27 cellular contexts compared by ENCODE assay signal in the genomic region with DNA sequence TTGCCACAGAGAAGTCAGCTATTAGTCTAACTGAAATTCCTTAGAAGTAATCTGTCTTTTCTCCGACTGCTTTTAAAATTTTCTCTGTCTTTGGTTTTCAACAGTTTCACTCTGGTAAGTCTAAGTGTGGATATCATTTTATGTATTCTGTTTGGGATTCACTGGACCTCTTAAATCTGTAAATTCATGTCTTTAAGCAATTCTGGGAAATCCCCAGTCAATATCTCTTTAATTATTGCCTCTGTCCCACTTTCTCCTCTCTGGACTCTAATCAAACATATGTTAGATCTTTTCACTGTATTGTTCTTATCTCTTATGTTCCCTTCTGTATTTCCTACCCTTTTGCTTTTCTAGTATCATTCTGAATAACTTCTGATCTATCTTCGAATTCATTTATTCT.
"Had no signal": no experiment of that assay in that cellular context is flagged by ENCODE, and none has a peak within 500 bp of the region (broad histone marks: within the 10 kb centered on the region; RNA-seq: fewer than 3 reads in every experiment).

No MANE protein-coding gene starts in this region.

- H3K27ac ChIP-seq: stomach, suprapubic skin, testis, thoracic aorta, thyroid gland, tibial nerve, transverse colon, upper lobe of left lung, upper lobe of right lung, uterus, vagina had no signal

- H3K4me1 Mint-ChIP-seq: stimulated activated effector memory CD8-positive, alpha-beta T cell treated with anti-CD3 and anti-CD28 coated beads, Interleukin-12 subunit alpha, Interleukin-12 subunit beta, amount 100 ng/mL, for 72 hours; stimulated activated memory B cell treated with anti-CD40 and anti-IgM and Interleukin-4, amounts not matched to agents 10 μg/mL and 1 μg/mL and 100 μg/mL, for 72 hours; stimulated activated naive B cell treated with anti-CD40 and anti-IgM and Interleukin-4, amounts not matched to agents 10 μg/mL and 1 μg/mL and 100 μg/mL, for 72 hours; stimulated activated naive CD8-positive, alpha-beta T cell treated with anti-CD3 and anti-CD28 coated beads, Interleukin-15, amount 100 ng/mL, for 72 hours had no signal

- H3K4me3 Mint-ChIP-seq: stimulated activated effector memory CD8-positive, alpha-beta T cell treated with anti-CD3 and anti-CD28 coated beads, Interleukin-12 subunit alpha, Interleukin-12 subunit beta, amount 100 ng/mL, for 72 hours; stimulated activated memory B cell treated with anti-CD40 and anti-IgM and Interleukin-4, amounts not matched to agents 10 μg/mL and 1 μg/mL and 100 μg/mL, for 72 hours; stimulated activated naive B cell treated with anti-CD40 and anti-IgM and Interleukin-4, amounts not matched to agents 10 μg/mL and 1 μg/mL and 100 μg/mL, for 72 hours; stimulated activated naive CD8-positive, alpha-beta T cell treated with anti-CD3 and anti-CD28 coated beads, Interleukin-15, amount 100 ng/mL, for 72 hours; stimulated activated naive CD8-positive, alpha-beta T cell treated with anti-CD3 and anti-CD28 coated beads, Interleukin-15, Interleukin-2, amounts not matched to agents 100 ng/mL and 50 ng/mL, for 24 hours; type B pancreatic cell had no signal

- H3K27ac Mint-ChIP-seq: stimulated activated effector memory CD8-positive, alpha-beta T cell treated with anti-CD3 and anti-CD28 coated beads, Interleukin-12 subunit alpha, Interleukin-12 subunit beta, amount 100 ng/mL, for 72 hours; stimulated activated memory B cell treated with anti-CD40 and anti-IgM and Interleukin-4, amounts not matched to agents 10 μg/mL and 1 μg/mL and 100 μg/mL, for 72 hours; stimulated activated naive B cell treated with anti-CD40 and anti-IgM and Interleukin-4, amounts not matched to agents 10 μg/mL and 1 μg/mL and 100 μg/mL, for 72 hours; stimulated activated naive CD8-positive, alpha-beta T cell treated with anti-CD3 and anti-CD28 coated beads, Interleukin-15, Interleukin-2, amounts not matched to agents 100 ng/mL and 50 ng/mL, for 24 hours; type B pancreatic cell had no signal

- H3K27me3 Mint-ChIP-seq: stimulated activated naive CD8-positive, alpha-beta T cell treated with anti-CD3 and anti-CD28 coated beads, Interleukin-15, amount 100 ng/mL, for 72 hours; type B pancreatic cell had no signal

- H3K36me3 Mint-ChIP-seq: stimulated activated effector memory CD8-positive, alpha-beta T cell treated with anti-CD3 and anti-CD28 coated beads, Interleukin-12 subunit alpha, Interleukin-12 subunit beta, amount 100 ng/mL, for 72 hours; stimulated activated memory B cell treated with anti-CD40 and anti-IgM and Interleukin-4, amounts not matched to agents 10 μg/mL and 1 μg/mL and 100 μg/mL, for 72 hours; stimulated activated naive B cell treated with anti-CD40 and anti-IgM and Interleukin-4, amounts not matched to agents 10 μg/mL and 1 μg/mL and 100 μg/mL, for 72 hours had no signal

- H3K27me3 ChIP-seq: stomach, suprapubic skin, testis, thyroid gland, tibial nerve, transverse colon, upper lobe of left lung, upper lobe of right lung, uterus, vagina had no signal

- H3K9me3 ChIP-seq: stomach, suprapubic skin, testis, thoracic aorta, thyroid gland, tibial nerve, transverse colon, upper lobe of left lung, upper lobe of right lung, uterus, vagina had no signal

- H3K4me1 ChIP-seq: suprapubic skin, testis, thyroid gland, tibial nerve, transverse colon, upper lobe of right lung, uterus, vagina had no signal

- FAIRE-seq: urothelium cell line had no signal

- H3K4me3 ChIP-seq: stomach, suprapubic skin, testis, thoracic aorta, thyroid gland, tibial nerve, transverse colon, upper lobe of left lung, upper lobe of right lung, uterus, vagina had no signal

- H3K9me3 Mint-ChIP-seq: stimulated activated effector memory CD8-positive, alpha-beta T cell treated with anti-CD3 and anti-CD28 coated beads, Interleukin-12 subunit alpha, Interleukin-12 subunit beta, amount 100 ng/mL, for 72 hours; stimulated activated memory B cell treated with anti-CD40 and anti-IgM and Interleukin-4, amounts not matched to agents 10 μg/mL and 1 μg/mL and 100 μg/mL, for 72 hours; stimulated activated naive B cell treated with anti-CD40 and anti-IgM and Interleukin-4, amounts not matched to agents 10 μg/mL and 1 μg/mL and 100 μg/mL, for 72 hours; stimulated activated naive CD8-positive, alpha-beta T cell treated with anti-CD3 and anti-CD28 coated beads, Interleukin-15, amount 100 ng/mL, for 72 hours; stimulated activated naive CD8-positive, alpha-beta T cell treated with anti-CD3 and anti-CD28 coated beads, Interleukin-15, Interleukin-2, amounts not matched to agents 100 ng/mL and 50 ng/mL, for 24 hours had no signal

- DNase-seq: stimulated activated CD4-positive, alpha-beta T cell treated with anti-CD3 and anti-CD28 coated beads, Interleukin-2, amount 100 ng/mL, for 48 hours; stimulated activated CD4-positive, alpha-beta T cell treated with anti-CD3 and anti-CD28 coated beads, Interleukin-4, amount 100 ng/mL, for 1 hour; stimulated activated CD4-positive, alpha-beta T cell treated with anti-CD3 and anti-CD28 coated beads, Interleukin-4, amount 100 ng/mL, for 24 hours; stimulated activated CD4-positive, alpha-beta T cell treated with anti-CD3 and anti-CD28 coated beads, Interleukin-4, amount 100 ng/mL, for 4 hours; stimulated activated CD8-positive, alpha-beta memory T cell treated with anti-CD3 and anti-CD28 coated beads, Interleukin-4, amount 100 ng/mL, for 48 hours; stimulated activated naive B cell treated with anti-CD40 and anti-IgM and Interleukin-4, amounts not matched to agents 10 μg/mL and 1 μg/mL and 100 μg/mL, for 72 hours; stimulated activated naive CD4-positive, alpha-beta T cell; stimulated activated naive CD4-positive, alpha-beta T cell treated with Interleukin-2 at 50 U/mL for 16 hours; stimulated activated naive CD8-positive, alpha-beta T cell treated with anti-CD3 and anti-CD28 coated beads, Interleukin-15, amount 100 ng/mL, for 72 hours; stimulated activated naive CD8-positive, alpha-beta T cell treated with anti-CD3 and anti-CD28 coated beads, Interleukin-15, Interleukin-2, amounts not matched to agents 100 U/mL and 50 U/mL, for 24 hours; stomach; substantia nigra; testis; thyroid gland; transverse colon; upper lobe of left lung; upper lobe of right lung; uterus had no signal

- H3K36me3 ChIP-seq: stomach, suprapubic skin, thoracic aorta, thyroid gland, transverse colon, upper lobe of left lung, upper lobe of right lung, uterus, vagina had no signal
